In the genomic region with DNA sequence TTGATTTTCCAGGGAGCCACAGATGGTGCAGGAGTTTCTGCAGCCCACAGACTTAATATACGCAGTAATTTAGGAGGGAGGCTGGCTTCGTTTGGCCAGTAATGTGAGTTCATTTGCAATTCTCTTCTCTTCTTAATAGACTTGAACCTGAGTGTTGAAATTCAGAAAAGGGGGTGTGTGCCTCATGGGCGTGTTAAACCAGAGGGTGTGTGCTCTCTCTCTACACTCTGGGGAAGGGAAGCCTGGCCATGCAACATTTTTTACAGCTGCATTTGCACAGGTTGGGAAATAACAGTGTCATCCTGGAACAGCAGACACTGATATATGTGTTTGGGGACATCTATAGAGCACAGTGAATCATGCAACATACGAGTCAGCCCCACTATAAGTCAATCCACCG, we compare ENCODE assay signal across 26 cellular contexts.
"Had no signal": no experiment of that assay in that cellular context is flagged by ENCODE, and none has a peak within 500 bp of the region (broad histone marks: within the 10 kb centered on the region; RNA-seq: fewer than 3 reads in every experiment).

No MANE protein-coding gene starts in this region.

- FAIRE-seq: endometrium, keratinocyte, urothelium cell line had no signal

- H3K27ac Mint-ChIP-seq: immature natural killer cell, memory B cell, mesothelial cell of epicardium, natural killer cell had no signal

- H3K9me3 ChIP-seq: esophagus muscularis mucosa, gastrocnemius medialis, left ventricle myocardium inferior, lower lobe of right lung, ovary, right atrium auricular region, sigmoid colon, stomach, thoracic aorta had no signal

- H3K4me1 ChIP-seq: esophagus muscularis mucosa, gastrocnemius medialis, lower lobe of right lung, right atrium auricular region, sigmoid colon had no signal

- H3K36me3 ChIP-seq: esophagus muscularis mucosa, gastrocnemius medialis, left ventricle myocardium inferior, lower lobe of right lung, ovary, right atrium auricular region, sigmoid colon, stomach, thoracic aorta had no signal

- H3K4me3 ChIP-seq: esophagus muscularis mucosa, gastrocnemius medialis, left ventricle myocardium inferior, lower lobe of right lung, ovary, right atrium auricular region, sigmoid colon, skin epidermis, stomach, thoracic aorta had no signal

- H3K27ac ChIP-seq: epithelial cell of prostate, esophagus muscularis mucosa, gastrocnemius medialis, left ventricle myocardium inferior, lower lobe of right lung, ovary, right atrium auricular region, sigmoid colon, skin epidermis, stomach, thoracic aorta had no signal

- ATAC-seq: gastrocnemius medialis, lower lobe of right lung, natural killer cell had no signal

- H3K4me1 Mint-ChIP-seq: immature natural killer cell, memory B cell, mesothelial cell of epicardium, natural killer cell had no signal

- H3K27me3 ChIP-seq: esophagus muscularis mucosa, gastrocnemius medialis, ovary, right atrium auricular region, sigmoid colon, stomach had no signal

- H3K9me3 Mint-ChIP-seq: immature natural killer cell, memory B cell, mesothelial cell of epicardium, natural killer cell, neural crest cell had no signal

- H3K4me3 Mint-ChIP-seq: immature natural killer cell, memory B cell, mesothelial cell of epicardium, natural killer cell, neural crest cell had no signal

- H3K36me3 Mint-ChIP-seq: immature natural killer cell, memory B cell, mesothelial cell of epicardium, natural killer cell had no signal

- DNase-seq: effector memory CD4-positive, alpha-beta T cell; gastrocnemius medialis; glutamatergic neuron; immature natural killer cell; left ventricle myocardium inferior; lower lobe of right lung; natural killer cell; nucleus accumbens; ovary; sigmoid colon; stimulated activated CD4-positive, alpha-beta T cell treated with anti-CD3 and anti-CD28 coated beads, Interleukin-2, amount 100 ng/mL, for 24 hours; stimulated activated naive CD4-positive, alpha-beta T cell; stomach; substantia nigra; trophoblast cell had no signal
